In the genomic region with DNA sequence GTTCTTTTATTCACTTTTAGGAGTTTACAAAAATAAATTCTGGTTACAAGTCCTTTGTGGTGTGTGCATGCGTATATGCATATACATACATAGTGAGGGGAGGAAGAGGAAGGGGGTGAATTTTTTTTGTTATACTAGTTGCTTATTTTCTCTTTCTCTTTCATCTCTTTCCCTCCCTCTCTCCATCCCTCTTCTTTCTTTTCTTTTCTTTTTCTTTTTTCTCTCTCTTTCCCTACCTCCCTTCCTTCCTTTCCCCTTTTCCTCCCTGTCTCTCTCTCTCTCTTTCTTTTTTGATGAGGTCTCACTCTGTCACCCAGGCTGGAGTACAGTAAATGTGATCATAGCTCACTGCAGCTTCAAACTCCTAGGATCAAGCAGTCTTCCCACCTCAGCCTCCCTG, we compare ENCODE assay signal across 12 cellular contexts.
"Had no signal": no experiment of that assay in that cellular context is flagged by ENCODE, and none has a peak within 500 bp of the region (broad histone marks: within the 10 kb centered on the region; RNA-seq: fewer than 3 reads in every experiment).

No MANE protein-coding gene starts in this region.

- H3K4me1 ChIP-seq: SJCRH30 had no signal

- DNase-seq: activated CD4-positive, alpha-beta T cell treated with anti-CD3 and anti-CD28 coated beads, Interleukin-2, amount 50 U/mL, for 48 hours; activated naive CD4-positive, alpha-beta T cell treated with Interleukin-2 at 50 U/mL for 16 hours; adrenal gland; left colon; naive B cell; posterior cingulate gyrus; SJCRH30 had no signal

- H3K4me3 Mint-ChIP-seq: naive B cell; stimulated activated memory B cell treated with anti-CD40 and anti-IgM and Interleukin-4, amounts not matched to agents 10 μg/mL and 1 μg/mL and 100 μg/mL, for 72 hours; T-helper 2 cell treated with Interferon-gamma antibody and Interleukin-4, amounts not matched to agents 5 μg/mL and 100 μg/mL, for 36 hours had no signal

- H3K27ac ChIP-seq: adrenal gland, cardiac muscle cell, SJCRH30 had no signal

- H3K27ac Mint-ChIP-seq: stimulated activated memory B cell treated with anti-CD40 and anti-IgM and Interleukin-4, amounts not matched to agents 10 μg/mL and 1 μg/mL and 100 μg/mL, for 72 hours; T-helper 2 cell treated with Interferon-gamma antibody and Interleukin-4, amounts not matched to agents 5 μg/mL and 100 μg/mL, for 36 hours had no signal

- H3K27me3 Mint-ChIP-seq: naive B cell; stimulated activated memory B cell treated with anti-CD40 and anti-IgM and Interleukin-4, amounts not matched to agents 10 μg/mL and 1 μg/mL and 100 μg/mL, for 72 hours had no signal

- H3K36me3 ChIP-seq: cardiac muscle cell had no signal

- H3K9me3 ChIP-seq: adrenal gland, SJCRH30 had no signal

- H3K27me3 ChIP-seq: adrenal gland, cardiac muscle cell, SJCRH30 had no signal

- FAIRE-seq: islet of Langerhans had no signal

- ATAC-seq: esophagus mucosa; left colon; stimulated activated memory B cell treated with anti-CD40 and anti-IgM and Interleukin-4, amounts not matched to agents 10 μg/mL and 1 μg/mL and 100 μg/mL, for 72 hours had no signal

- H3K9me3 Mint-ChIP-seq: stimulated activated memory B cell treated with anti-CD40 and anti-IgM and Interleukin-4, amounts not matched to agents 10 μg/mL and 1 μg/mL and 100 μg/mL, for 72 hours; T-helper 2 cell treated with Interferon-gamma antibody and Interleukin-4, amounts not matched to agents 5 μg/mL and 100 μg/mL, for 36 hours had no signal

- H3K4me3 ChIP-seq: adrenal gland, cardiac muscle cell, SJCRH30 had no signal
